Comparison of ENCODE assay signal across 17 cellular contexts in the genomic region with DNA sequence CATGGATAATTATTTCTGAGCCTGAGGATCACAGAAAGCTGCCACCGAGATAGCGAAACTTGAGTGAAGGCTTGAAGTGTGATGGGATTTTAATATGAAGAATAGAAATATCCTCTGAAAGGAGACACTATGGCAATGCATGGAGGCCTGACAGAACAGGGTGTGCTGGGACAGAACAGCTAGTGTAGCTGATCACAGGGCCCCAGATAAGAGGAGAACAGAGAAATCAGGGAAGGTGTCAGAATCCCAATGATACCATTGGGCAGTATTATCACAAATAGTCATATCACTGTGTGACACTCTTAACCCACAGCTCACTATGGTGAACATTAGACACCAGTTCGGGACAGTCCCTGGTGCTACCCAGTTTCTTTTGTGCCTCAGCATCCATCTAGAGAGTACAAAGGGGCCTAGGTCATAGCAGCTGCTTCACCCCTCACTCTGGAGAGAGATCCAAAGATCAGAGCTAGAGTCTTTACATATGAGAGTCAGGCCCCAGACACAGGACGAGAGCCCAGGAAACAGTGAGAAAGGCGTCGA. TPM values are rescaled to one million over a fixed set of nuclear protein-coding genes. Genes with fewer than 3 reads are reported as not detected.
DNase-seq lines count a peak whose midpoint lies in the region; ATAC-seq lines count a peak whose summit lies in the region.
"Had no signal": no experiment of that assay in that cellular context is flagged by ENCODE, and none has a peak within 500 bp of the region (broad histone marks: within the 10 kb centered on the region; RNA-seq: fewer than 3 reads in every experiment).

No MANE protein-coding gene starts in this region.

- intact Hi-C loops in Right ventricle myocardium superior (cut with DNase I): no loop called here

- H3K27ac Mint-ChIP-seq in activated T-cell treated with anti-CD3 and anti-CD28 coated beads, Interleukin-2, amount 50 U/mL, for 24 hours: peak overlapping the region; percentile 60
- H3K27ac Mint-ChIP-seq in activated CD4-positive, alpha-beta memory T cell treated with anti-CD3 and anti-CD28 coated beads, Interleukin-2, amount 10 ng/mL, durations not matched to agents 7 days and 5 days: no peak overlapping the region
- H3K27ac Mint-ChIP-seq in stimulated activated effector memory CD8-positive, alpha-beta T cell treated with anti-CD3 and anti-CD28 coated beads, Interleukin-12 subunit alpha, Interleukin-12 subunit beta, amount 100 ng/mL, for 72 hours: no peak overlapping the region
- H3K27ac Mint-ChIP-seq: HFFc6 had no signal

- POLR2A ChIA-PET in activated CD4-positive, alpha-beta memory T cell treated with anti-CD3 and anti-CD28 coated beads, Interleukin-2, amount 10 ng/mL, durations not matched to agents 7 days and 5 days (lab: Charles Lee): no interaction called here

- DNase-seq in activated T-cell treated with anti-CD3 and anti-CD28 coated beads, Interleukin-2, amount 50 U/mL, for 24 hours: no peak
- DNase-seq in activated T-cell treated with anti-CD3 and anti-CD28 coated beads for 4 hours: no peak
- DNase-seq in activated CD4-positive, alpha-beta memory T cell treated with anti-CD3 and anti-CD28 coated beads, Interleukin-2, amount 10 ng/mL, durations not matched to agents 7 days and 5 days: no peak
- no peak for DNase-seq in Right ventricle myocardium superior
- DNase-seq in stimulated activated effector memory CD8-positive, alpha-beta T cell treated with anti-CD3 and anti-CD28 coated beads, Interleukin-12 subunit alpha, Interleukin-12 subunit beta, amount 100 ng/mL, for 72 hours (ENCODE audit: low spot score in 2 of 2): no peak
- DNase-seq in globus pallidus (ENCODE audit: low spot score): no peak
- no peak for DNase-seq in Kasumi-1 (lab: John Stamatoyannopoulos, UW)
- DNase-seq: ACHN; CD4-positive, CD25-positive, alpha-beta regulatory T cell; DMS53; HFFc6; NCI-H1105 treated with DMSO at 0.1 percent for 48 hours; NCI-H1930; NCI-H2171; NCI-H82 had no signal

- H3K27me3 Mint-ChIP-seq in activated T-cell treated with anti-CD3 and anti-CD28 coated beads, Interleukin-2, amount 50 U/mL, for 24 hours: peaks cover 32% of the 10 kb centered on the region
- H3K27me3 Mint-ChIP-seq in activated CD4-positive, alpha-beta memory T cell treated with anti-CD3 and anti-CD28 coated beads, Interleukin-2, amount 10 ng/mL, durations not matched to agents 7 days and 5 days: peaks cover 6% of the 10 kb centered on the region

- no peaks in the 10 kb centered on the region for H3K9me3 Mint-ChIP-seq in activated T-cell treated with anti-CD3 and anti-CD28 coated beads, Interleukin-2, amount 50 U/mL, for 24 hours
- no peaks in the 10 kb centered on the region for H3K9me3 Mint-ChIP-seq in activated CD4-positive, alpha-beta memory T cell treated with anti-CD3 and anti-CD28 coated beads, Interleukin-2, amount 10 ng/mL, durations not matched to agents 7 days and 5 days
- H3K9me3 Mint-ChIP-seq in stimulated activated effector memory CD8-positive, alpha-beta T cell treated with anti-CD3 and anti-CD28 coated beads, Interleukin-12 subunit alpha, Interleukin-12 subunit beta, amount 100 ng/mL, for 72 hours: no peaks in the 10 kb centered on the region
- H3K9me3 Mint-ChIP-seq: HFFc6 had no signal

- H3K4me3 Mint-ChIP-seq in activated T-cell treated with anti-CD3 and anti-CD28 coated beads, Interleukin-2, amount 50 U/mL, for 24 hours: no peak overlapping the region
- H3K4me3 Mint-ChIP-seq in activated CD4-positive, alpha-beta memory T cell treated with anti-CD3 and anti-CD28 coated beads, Interleukin-2, amount 10 ng/mL, durations not matched to agents 7 days and 5 days: peak overlapping the region; percentile 18
- no peak overlapping the region for H3K4me3 Mint-ChIP-seq in stimulated activated effector memory CD8-positive, alpha-beta T cell treated with anti-CD3 and anti-CD28 coated beads, Interleukin-12 subunit alpha, Interleukin-12 subunit beta, amount 100 ng/mL, for 72 hours
- H3K4me3 Mint-ChIP-seq: CD4-positive, CD25-positive, alpha-beta regulatory T cell; HFFc6 had no signal

- peaks cover 11% of the 10 kb centered on the region for H3K4me1 Mint-ChIP-seq in activated T-cell treated with anti-CD3 and anti-CD28 coated beads, Interleukin-2, amount 50 U/mL, for 24 hours (ENCODE audit: low read depth)
- H3K4me1 Mint-ChIP-seq in activated CD4-positive, alpha-beta memory T cell treated with anti-CD3 and anti-CD28 coated beads, Interleukin-2, amount 10 ng/mL, durations not matched to agents 7 days and 5 days: peaks cover 25% of the 10 kb centered on the region
- H3K4me1 Mint-ChIP-seq in stimulated activated effector memory CD8-positive, alpha-beta T cell treated with anti-CD3 and anti-CD28 coated beads, Interleukin-12 subunit alpha, Interleukin-12 subunit beta, amount 100 ng/mL, for 72 hours: peaks cover 11% of the 10 kb centered on the region

- CTCF ChIA-PET in activated CD4-positive, alpha-beta memory T cell treated with anti-CD3 and anti-CD28 coated beads, Interleukin-2, amount 10 ng/mL, durations not matched to agents 7 days and 5 days (lab: Charles Lee): interaction anchor here (1.5 to 3.1 kb wide), 2 partner anchors 10 to 18 kb away, joined by 4 to 21 read pairs; no protein-coding TSS in a partner anchor

- peak; percentile 76 for ATAC-seq in Right ventricle myocardium superior (ENCODE audit: poor library complexity)
- ATAC-seq in stimulated activated effector memory CD8-positive, alpha-beta T cell treated with anti-CD3 and anti-CD28 coated beads, Interleukin-12 subunit alpha, Interleukin-12 subunit beta, amount 100 ng/mL, for 72 hours: peak; percentile 74

- no peaks in the 10 kb centered on the region for H3K36me3 Mint-ChIP-seq in activated T-cell treated with anti-CD3 and anti-CD28 coated beads, Interleukin-2, amount 50 U/mL, for 24 hours (ENCODE audit: low read depth)
- H3K36me3 Mint-ChIP-seq in activated CD4-positive, alpha-beta memory T cell treated with anti-CD3 and anti-CD28 coated beads, Interleukin-2, amount 10 ng/mL, durations not matched to agents 7 days and 5 days (ENCODE audit: low read depth): no peaks in the 10 kb centered on the region
- H3K36me3 Mint-ChIP-seq in stimulated activated effector memory CD8-positive, alpha-beta T cell treated with anti-CD3 and anti-CD28 coated beads, Interleukin-12 subunit alpha, Interleukin-12 subunit beta, amount 100 ng/mL, for 72 hours: no peaks in the 10 kb centered on the region
- H3K36me3 Mint-ChIP-seq: CD4-positive, CD25-positive, alpha-beta regulatory T cell had no signal

RNA-seq across cellular contexts. Expression of gene OR10P1, which starts 0.5 kb away (rescaled TPM):
- total RNA-seq in activated CD4-positive, alpha-beta memory T cell treated with anti-CD3 and anti-CD28 coated beads, Interleukin-2, amount 10 ng/mL, durations not matched to agents 7 days and 5 days: not detected
- not detected for total RNA-seq in Right ventricle myocardium superior
- total RNA-seq: CD4-positive, CD25-positive, alpha-beta regulatory T cell; H4; HFFc6; NCI-H460 had no signal
